Comparison of ENCODE assay signal across 20 cellular contexts in genomic region chr3:180322829-180323228, GRCh38.
A peak's percentile ranks its signal among the peaks of the same experiment; 100 is the strongest.
DNase-seq lines count a peak whose midpoint lies in the region; ATAC-seq and TF ChIP-seq lines count a peak whose summit lies in the region.
"Had no signal": no experiment of that assay in that cellular context is flagged by ENCODE, and none has a peak within 500 bp of the region (broad histone marks: within the 10 kb centered on the region; RNA-seq: fewer than 3 reads in every experiment).

No MANE protein-coding gene starts in this region.

- H4K8ac ChIP-seq in neuronal stem cell (ENCODE audit: low read depth, low read length): no peak overlapping the region

- H3K4me1 ChIP-seq in neuronal stem cell (ENCODE audit: control insufficient read depth in 2 of 2, insufficient read depth in 1 of 2, low read depth in 1 of 2, low read length in 2 of 2): no peaks in the 10 kb centered on the region
- H3K4me1 ChIP-seq in spleen: no peaks in the 10 kb centered on the region
- H3K4me1 ChIP-seq: A549; BLaER1 treated with 17β-estradiol and CSF1 and Interleukin-3, amounts not matched to agents 10 nM and 100 nM; Caco-2 had no signal

- intact Hi-C loops in spleen (cut with DNase I; ENCODE audit: low total_unique reads) (no loop called here), head of caudate nucleus (cut with DNase I) (no loop called here)

- TF ChIP-seq CTCF in chondrocyte (IDR thresholded peaks at IDR 0.05) (no peak), spleen (IDR thresholded peaks at IDR 0.05 in 8 of 11, conservative IDR thresholded peaks at IDR 0.05 in 3 of 11) (no peak)

- no peak overlapping the region for H3K4me3 ChIP-seq in neuronal stem cell (ENCODE audit: low read length in 2 of 2)
- H3K4me3 ChIP-seq in spleen: no peak overlapping the region
- H3K4me3 ChIP-seq: A549; BLaER1 treated with 17β-estradiol and CSF1 and Interleukin-3, amounts not matched to agents 10 nM and 100 nM; GM12878 had no signal

- no peak overlapping the region for H3K14ac ChIP-seq in neuronal stem cell (ENCODE audit: low read length)

- H3K79me1 ChIP-seq in neuronal stem cell (ENCODE audit: low read depth, low read length): no peaks in the 10 kb centered on the region

- DNase-seq in activated gamma-delta T cell (lab: John Stamatoyannopoulos, UW): peak; percentile 5
- no peak for DNase-seq in activated gamma-delta T cell treated with Interleukin-2 at 50 U/mL for 16 hours
- peak; percentile 60 for DNase-seq in chondrocyte (ENCODE audit: low spot score)
- no peak for DNase-seq in neuronal stem cell (ENCODE audit: low spot score)
- peak; percentile 60 for DNase-seq in spleen
- no peak for DNase-seq in head of caudate nucleus
- DNase-seq: AML-193; Caco-2; Calu3; CD4-positive, alpha-beta T cell; CD8-positive, alpha-beta T cell; DMS79 treated with DMSO at 0.1 percent for 48 hours; GF-D8 had no signal

- no peak overlapping the region for H3K27ac ChIP-seq in neuronal stem cell (replicated peaks; ENCODE audit: low read length)
- no peak overlapping the region for H3K27ac ChIP-seq in spleen
- H3K27ac ChIP-seq: 22Rv1; A549; BLaER1 treated with 17β-estradiol and CSF1 and Interleukin-3, amounts not matched to agents 10 nM and 100 nM; C4-2B had no signal

- no peak overlapping the region for H3K23ac ChIP-seq in neuronal stem cell (ENCODE audit: low read depth, low read length, poor library complexity)

- H3K27me3 Mint-ChIP-seq in chondrocyte (ENCODE audit: low read depth): peaks cover 1% of the 10 kb centered on the region
- H3K27me3 Mint-ChIP-seq: B cell had no signal

- no peak overlapping the region for H2AK5ac ChIP-seq in neuronal stem cell (ENCODE audit: low read depth, low read length)

- H3K9me3 ChIP-seq in neuronal stem cell (replicated peaks in 1 of 2; ENCODE audit: control insufficient read depth in 2 of 2, insufficient read depth in 1 of 2, low read depth in 1 of 2, low read length in 2 of 2) (no peaks in the 10 kb centered on the region), spleen (no peaks in the 10 kb centered on the region)
- H3K9me3 ChIP-seq: A549; BLaER1 treated with 17β-estradiol and CSF1 and Interleukin-3, amounts not matched to agents 10 nM and 100 nM; Caco-2 had no signal

- no CpG with 5 or more reads among the region's 12 CpGs for WGBS in neuronal stem cell (ENCODE audit: extremely low coverage in 2 of 2, insufficient read length in 2 of 2, insufficient replicate concordance in 1 of 2), 2 donors
- 84 to 93% (median 90%) methylated on average over 12 of the region's 12 CpGs for WGBS in spleen, 5 donors

- no peak overlapping the region for H3K27ac Mint-ChIP-seq in chondrocyte (ENCODE audit: unreplicated experiment)
- H3K27ac Mint-ChIP-seq: B cell; CD4-positive, alpha-beta T cell; CD8-positive, alpha-beta T cell had no signal

- no peak overlapping the region for H2BK15ac ChIP-seq in neuronal stem cell (ENCODE audit: low read length)

- H3K4ac ChIP-seq in neuronal stem cell (ENCODE audit: low read length): no peak overlapping the region

- no peak overlapping the region for H3K4me3 Mint-ChIP-seq in chondrocyte (ENCODE audit: unreplicated experiment)
- H3K4me3 Mint-ChIP-seq: B cell; CD4-positive, alpha-beta T cell; CD8-positive, alpha-beta T cell had no signal

- no peaks in the 10 kb centered on the region for H3K36me3 Mint-ChIP-seq in chondrocyte (ENCODE audit: low read depth)
- H3K36me3 Mint-ChIP-seq: CD8-positive, alpha-beta T cell had no signal

- H3K4me2 ChIP-seq in neuronal stem cell (ENCODE audit: insufficient read depth, low read length, poor library complexity, severe bottlenecking): no peak overlapping the region
- H3K4me2 ChIP-seq: A549; BLaER1 treated with 17β-estradiol and CSF1 and Interleukin-3, amounts not matched to agents 10 nM and 100 nM had no signal

- H2BK120ac ChIP-seq in neuronal stem cell (ENCODE audit: low read depth, low read length): no peak overlapping the region

- no peak for ATAC-seq in HG02981 (IDR thresholded peaks at IDR 0.05; ENCODE audit: unreplicated experiment)
- ATAC-seq: A549; CD8-positive, alpha-beta T cell; GM12878 had no signal

- no peak overlapping the region for H3K9ac ChIP-seq in neuronal stem cell (ENCODE audit: low read depth, low read length, poor library complexity)
- H3K9ac ChIP-seq: BLaER1 treated with 17β-estradiol and CSF1 and Interleukin-3, amounts not matched to agents 10 nM and 100 nM had no signal

- H3K27me3 ChIP-seq in neuronal stem cell (ENCODE audit: control insufficient read depth in 3 of 3, insufficient read depth in 3 of 3, low read depth in 1 of 3, low read length in 3 of 3) (no peaks in the 10 kb centered on the region), spleen (replicated peaks in 1 of 7) (no peaks in the 10 kb centered on the region)
- H3K27me3 ChIP-seq: BLaER1 treated with 17β-estradiol and CSF1 and Interleukin-3, amounts not matched to agents 10 nM and 100 nM had no signal

- H3K9me3 Mint-ChIP-seq in chondrocyte (ENCODE audit: low read depth): no peaks in the 10 kb centered on the region
- H3K9me3 Mint-ChIP-seq: CD4-positive, alpha-beta T cell; CD8-positive, alpha-beta T cell had no signal

- peak overlapping the region; percentile 66 for H3K18ac ChIP-seq in neuronal stem cell (ENCODE audit: low read length)

- no peak overlapping the region for H2AFZ ChIP-seq in neuronal stem cell (ENCODE audit: low read length)

- no peak for TF ChIP-seq POLR2A in spleen (IDR thresholded peaks at IDR 0.05)

- H3K36me3 ChIP-seq in neuronal stem cell (replicated peaks in 1 of 2; ENCODE audit: control insufficient read depth in 2 of 2, insufficient read depth in 2 of 2, low read length in 2 of 2) (no peaks in the 10 kb centered on the region), spleen (no peaks in the 10 kb centered on the region)
- H3K36me3 ChIP-seq: BLaER1 treated with 17β-estradiol and CSF1 and Interleukin-3, amounts not matched to agents 10 nM and 100 nM had no signal

- H2BK12ac ChIP-seq in neuronal stem cell (ENCODE audit: low read length): no peak overlapping the region

- peak overlapping the region; percentile 81 for H4K91ac ChIP-seq in neuronal stem cell (ENCODE audit: low read depth, low read length, poor library complexity)

- H3K4me1 Mint-ChIP-seq in chondrocyte (ENCODE audit: low read depth): no peaks in the 10 kb centered on the region
- H3K4me1 Mint-ChIP-seq: B cell had no signal

- no peak overlapping the region for H2BK5ac ChIP-seq in neuronal stem cell (ENCODE audit: low read length)

Comparison
In these comparisons a context has a peak if more than half of its experiments do, and no peak if none do; other contexts are left out.
1. DNase-seq: peak in activated gamma-delta T cell (single experiment), chondrocyte (single experiment) and spleen (single experiment); none in activated gamma-delta T cell treated with Interleukin-2 at 50 U/mL for 16 hours (single experiment), neuronal stem cell (single experiment) and head of caudate nucleus (0 of 42).